8 cellular contexts compared by ENCODE assay signal in the genomic region with DNA sequence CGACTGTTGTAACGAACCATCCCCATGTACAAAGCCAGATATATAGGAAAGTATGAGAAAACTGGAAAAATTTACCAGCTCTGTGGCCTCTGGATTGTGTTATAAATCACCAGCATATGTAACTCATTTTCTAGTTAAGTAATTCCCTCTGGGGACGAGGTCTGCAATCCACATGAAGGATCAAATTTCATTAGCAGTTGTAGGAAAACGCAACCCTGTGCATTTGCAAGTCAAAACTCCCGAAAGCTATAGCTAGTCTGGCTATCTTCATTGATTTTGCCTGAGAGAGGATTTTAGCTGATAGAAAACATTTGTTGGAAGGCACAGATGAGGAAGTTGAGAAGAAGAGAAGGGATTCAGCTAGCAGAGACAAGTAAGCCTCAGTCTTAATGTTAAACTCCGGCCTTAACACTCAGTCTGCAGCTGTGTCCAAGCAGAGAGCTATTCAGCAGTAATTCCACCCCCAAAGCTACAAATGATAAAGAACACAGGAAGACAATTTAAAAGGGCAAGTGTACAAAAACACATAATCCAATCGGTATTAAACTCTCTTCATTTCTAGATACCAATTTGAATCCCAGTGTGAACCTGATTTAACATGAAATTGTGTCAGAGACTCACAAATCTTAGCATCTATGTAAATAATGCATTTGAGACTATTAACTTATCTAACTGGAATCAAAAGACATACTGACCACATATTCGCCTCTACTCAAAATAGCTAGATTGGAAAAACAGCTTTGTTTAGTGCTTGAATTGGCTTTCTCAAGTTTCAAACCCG. TPM values are rescaled to one million over a fixed set of nuclear protein-coding genes. Genes with fewer than 3 reads are reported as not detected.
DNase-seq lines count a peak whose midpoint lies in the region; ATAC-seq, FAIRE-seq and TF ChIP-seq lines count a peak whose summit lies in the region.

No MANE protein-coding gene starts in this region.

- H2AFZ ChIP-seq in GM12878 (ENCODE audit: control insufficient read depth, low read depth, low read length) = peak overlapping the region; percentile 37

- CTCF ChIA-PET in activated CD8-positive, alpha-beta memory T cell treated with anti-CD3 and anti-CD28 coated beads, Interleukin-2, amount 10 ng/mL, durations not matched to agents 7 days and 5 days (lab: Charles Lee) = interaction anchor here (0.5 to 4.5 kb wide), 20 partner anchors 10 to 321 kb away, joined by 3 to 36 read pairs (median 4); a partner anchor contains a TSS
- CTCF ChIA-PET in GM12878 (lab: Yijun Ruan, JAX) = interaction anchor here (0.7 to 5.5 kb wide), 21 partner anchors 9 to 481 kb away, joined by 3 to 42 read pairs (median 4); a partner anchor contains a TSS

- no peak for FAIRE-seq in GM12878 (lab: Jason Lieb, UNC)

- no peaks in the 10 kb centered on the region for H3K9me3 ChIP-seq in GM12878 (replicated peaks; ENCODE audit: control insufficient read depth, insufficient read depth, low read length)

- peak; percentile 17 for ATAC-seq in activated CD8-positive, alpha-beta memory T cell treated with anti-CD3 and anti-CD28 coated beads, Interleukin-2, amount 10 ng/mL, durations not matched to agents 7 days and 5 days
- ATAC-seq in GM12878 = peak; percentile 45
- no peak for ATAC-seq in HG03175 (IDR thresholded peaks at IDR 0.05; ENCODE audit: unreplicated experiment)
- ATAC-seq in HG03460 (IDR thresholded peaks at IDR 0.05; ENCODE audit: unreplicated experiment) = no peak

- in situ Hi-C loops in GM12878 (cut with MboI) = no loop called here

- H3K36me3 ChIP-seq in GM12878 (ENCODE audit: control insufficient read depth in 2 of 2, insufficient read depth in 2 of 2, low read length in 1 of 2) = peaks cover 0 to 5% of the 10 kb centered on the region in 2 experiments; a peak in 2 of 4 replicates
- H3K36me3 ChIP-seq in urinary bladder (ENCODE audit: insufficient read depth) = no peaks in the 10 kb centered on the region

- no peak for TF ChIP-seq POLR2A in GM12878 (IDR thresholded peaks at IDR 0.05; ENCODE audit: low read depth, low read length)

- POLR2A ChIA-PET in GM12878 (lab: Charles Lee) = interaction anchor here (1.0 to 6.7 kb wide), 11 partner anchors 10 to 110 kb away, joined by 3 to 54 read pairs (median 22); a partner anchor contains a TSS

- DNase-seq in activated CD8-positive, alpha-beta memory T cell treated with anti-CD3 and anti-CD28 coated beads, Interleukin-2, amount 10 ng/mL, durations not matched to agents 7 days and 5 days = no peak
- no peak for DNase-seq in activated CD8-positive, alpha-beta memory T cell treated with anti-CD3 and anti-CD28 coated beads, Interleukin-2, amount 50 U/mL, for 4 hours
- DNase-seq in NCI-H187 treated with DMSO at 0.1 percent for 48 hours (lab: John Stamatoyannopoulos, UW) (peak; percentile 42), GM12878 (ENCODE audit: low read depth, low spot score) (peak; percentile 53), kidney tubule cell (ENCODE audit: low spot score) (peak; percentile 43)

- no peak for TF ChIP-seq RAD21 in GM12878 (IDR thresholded peaks at IDR 0.05; ENCODE audit: insufficient read depth, low read depth, low read length)

- no peaks in the 10 kb centered on the region for H3K27me3 ChIP-seq in GM12878 (replicated peaks in 1 of 2; ENCODE audit: control insufficient read depth in 2 of 2, insufficient read depth in 2 of 2, low read length in 1 of 2)

- no peaks in the 10 kb centered on the region for H4K20me1 ChIP-seq in GM12878 (ENCODE audit: control insufficient read depth, insufficient read depth)

- 1% methylated on average over 9 of the region's 9 CpGs for WGBS in GM12878 (ENCODE audit: insufficient coverage, insufficient replicate concordance, low lambda C conversion rate, missing lambda C conversion rate)
- 5% methylated on average over 9 of the region's 9 CpGs for WGBS in urinary bladder

- H3K9me3 Mint-ChIP-seq in activated CD8-positive, alpha-beta memory T cell treated with anti-CD3 and anti-CD28 coated beads, Interleukin-2, amount 10 ng/mL, durations not matched to agents 7 days and 5 days (ENCODE audit: low read depth) = no peaks in the 10 kb centered on the region

- peaks cover 13% of the 10 kb centered on the region for H3K36me3 Mint-ChIP-seq in activated CD8-positive, alpha-beta memory T cell treated with anti-CD3 and anti-CD28 coated beads, Interleukin-2, amount 10 ng/mL, durations not matched to agents 7 days and 5 days

- H3K27ac ChIP-seq in GM12878 (ENCODE audit: control insufficient read depth, insufficient read depth) (peak overlapping the region; percentile 84), urinary bladder (ENCODE audit: low read depth) (peak overlapping the region; percentile 59)

- intact Hi-C loops in GM12878 (cut with micrococcal nuclease; ENCODE audit: unreplicated experiment) = loop anchor here (2.0 to 5.0 kb wide), 4 partner anchors 25 to 91 kb away; a partner anchor contains a TSS

- H3K9ac ChIP-seq in GM12878 (ENCODE audit: control insufficient read depth, insufficient read depth, low read length) = peak overlapping the region; percentile 82

- H3K4me1 ChIP-seq in GM12878 (ENCODE audit: control insufficient read depth, insufficient read depth, low read length) (peaks cover 9% of the 10 kb centered on the region), urinary bladder (ENCODE audit: insufficient read depth) (no peaks in the 10 kb centered on the region)

- SMC1A ChIA-PET in GM12878 (lab: Charles Lee; ENCODE audit: uncharacterized antibody, unreplicated experiment) = interaction anchor here (0.6 to 6.0 kb wide), 30 partner anchors 9 to 289 kb away, joined by 3 to 97 read pairs (median 5); a partner anchor contains a TSS

- no peak overlapping the region for H3K4me3 Mint-ChIP-seq in activated CD8-positive, alpha-beta memory T cell treated with anti-CD3 and anti-CD28 coated beads, Interleukin-2, amount 10 ng/mL, durations not matched to agents 7 days and 5 days

- H3K79me2 ChIP-seq in GM12878 (ENCODE audit: control insufficient read depth, insufficient read depth, low read length) = peaks cover 65% of the 10 kb centered on the region

- no peak overlapping the region for H3K27ac Mint-ChIP-seq in activated CD8-positive, alpha-beta memory T cell treated with anti-CD3 and anti-CD28 coated beads, Interleukin-2, amount 10 ng/mL, durations not matched to agents 7 days and 5 days

- BruUV-seq in GM12878 (replicated peaks; lab: Mats Ljungman, UMichigan) = TSS peak; percentile 97

- H3K4me1 Mint-ChIP-seq in activated CD8-positive, alpha-beta memory T cell treated with anti-CD3 and anti-CD28 coated beads, Interleukin-2, amount 10 ng/mL, durations not matched to agents 7 days and 5 days = peaks cover 41% of the 10 kb centered on the region

- RAD21 ChIA-PET in GM12878 (lab: Charles Lee; ENCODE audit: unreplicated experiment) = interaction anchor here (0.7 to 4.9 kb wide), 25 partner anchors 10 to 297 kb away, joined by 3 to 63 read pairs (median 9); a partner anchor contains a TSS

- H3K4me3 ChIP-seq in GM12878 (peak overlapping the region; percentile 86), urinary bladder (ENCODE audit: low read depth, low read length) (peak overlapping the region; percentile 43)

- TF ChIP-seq CTCF in GM12878 (IDR thresholded peaks at IDR 0.05 in 2 of 3, conservative IDR thresholded peaks at IDR 0.05 in 1 of 3; ENCODE audit: control insufficient read depth in 2 of 3, extremely low read depth in 1 of 3, insufficient read depth in 1 of 3, low read depth in 3 of 3, low read length in 3 of 3) = no peak

- TF ChIP-seq EP300 in GM12878 (IDR thresholded peaks at IDR 0.05; ENCODE audit: borderline replicate concordance in 1 of 2, control insufficient read depth in 1 of 2, low read depth in 2 of 2, low read length in 2 of 2) = no peak

- peak overlapping the region; percentile 90 for H3K4me2 ChIP-seq in GM12878 (ENCODE audit: control insufficient read depth, insufficient read depth)

- H3K27me3 Mint-ChIP-seq in activated CD8-positive, alpha-beta memory T cell treated with anti-CD3 and anti-CD28 coated beads, Interleukin-2, amount 10 ng/mL, durations not matched to agents 7 days and 5 days = no peaks in the 10 kb centered on the region

TF ChIP-seq in GM12878, 131 proteins besides CTCF, POLR2A, EP300 and RAD21 (continues in another document):
- TF ChIP-seq MEF2A (IDR thresholded peaks at IDR 0.05; ENCODE audit: insufficient read depth, low read depth, low read length) (no peak), TAF1 (IDR thresholded peaks at IDR 0.05; ENCODE audit: borderline replicate concordance, low read depth, low read length) (peak; percentile 53; the same call in 1 of the 2 replicates), WRNIP1 (IDR thresholded peaks at IDR 0.05; ENCODE audit: borderline replicate concordance, low read depth, low read length) (no peak), POU2F2 (IDR thresholded peaks at IDR 0.05; ENCODE audit: borderline replicate concordance, low read depth, low read length) (peak; percentile 80; the same call in 1 of the 3 replicates), TCF7 (IDR thresholded peaks at IDR 0.05; ENCODE audit: borderline replicate concordance) (no peak), IKZF1 (conservative IDR thresholded peaks at IDR 0.05) (peak; percentile 40), CREB1 (IDR thresholded peaks at IDR 0.05; ENCODE audit: low read depth) (0 out of 2 replicates have a peak, but pooled peaks have one; percentile 15), IKZF2 (IDR thresholded peaks at IDR 0.05) (peak in 1 of 2 experiments; percentile 11; a peak in 2 of 4 replicates), SIX5 (IDR thresholded peaks at IDR 0.05; ENCODE audit: low read depth, low read length, severe bottlenecking) (peak; percentile 21)

RNA-seq across cellular contexts. Expression of a gene that starts 54.2 kb away (rescaled TPM):
- 10 to 100 TPM; 55.0 to 56.3 TPM for total RNA-seq in activated CD8-positive, alpha-beta memory T cell treated with anti-CD3 and anti-CD28 coated beads, Interleukin-2, amount 10 ng/mL, durations not matched to agents 7 days and 5 days
- total RNA-seq in GM12878 (2013; cell fraction: nucleolus; rRNA removed) = 74.0 and 78.3 TPM in 2 replicates
- 29.8 and 33.7 TPM in 2 replicates for total RNA-seq in GM12878 (2014; rRNA removed)
- 20.7 and 25.4 TPM in 2 replicates for total RNA-seq in GM12878 (2014; rRNA removed; fragmentation: Illumina TruSeq; extraction: Trizol)
- total RNA-seq in GM12878 (2021) = 29.8 and 33.8 TPM in 2 replicates
- polyA plus RNA-seq in GM12878 (2011; ENCODE audit: low read depth) = 28.1 TPM
- 45.7 and 50.1 TPM in 2 replicates for polyA plus RNA-seq in GM12878 (2011; rRNA removed)
- 36.7 and 48.3 TPM in 2 replicates for polyA plus RNA-seq in GM12878 (2011; cell fraction: cytosol; rRNA removed)
- 50.5 and 54.8 TPM in 2 replicates for polyA plus RNA-seq in GM12878 (2011; cell fraction: nucleus; rRNA removed)
- 21.7 and 27.5 TPM in 2 replicates for polyA plus RNA-seq in GM12878 (2012)
- 26.5 and 36.3 TPM in 2 replicates for polyA plus RNA-seq in GM12878 (2014; fragmentation: Illumina TruSeq; extraction: Trizol)
- polyA plus RNA-seq in GM12878 (2014; fragmentation: Nextera tagmentation; extraction: Ambion mirVana) = 10 to 100 TPM in 1 of 2 experiments, 1 to 10 TPM in 1; 6.8 to 12.2 TPM
- 29.1 and 35.9 TPM in 2 replicates for polyA plus RNA-seq in GM12878 (2014; rRNA removed)
- 10 to 100 TPM; 43.8 to 44.4 TPM for polyA plus RNA-seq in GM12878 (2016; fragmentation: Nextera tagmentation; extraction: Ambion mirVana)
- 63.1 and 77.6 TPM in 2 replicates for polyA minus RNA-seq in GM12878 (2011; rRNA and poly(A)+ RNA removed)
- polyA minus RNA-seq in GM12878 (2011; cell fraction: cytosol; rRNA and poly(A)+ RNA removed) = 14.2 and 23.8 TPM in 2 replicates
- polyA minus RNA-seq in GM12878 (2011; cell fraction: nucleus; rRNA and poly(A)+ RNA removed) = 23.0 and 31.8 TPM in 2 replicates
- 51.0 TPM for total RNA-seq in urinary bladder
- 44.7 TPM for polyA plus RNA-seq in urinary bladder

Comparison
In these comparisons a context has a peak if more than half of its experiments do, and no peak if none do; other contexts are left out.
1. ATAC-seq: peak in activated CD8-positive, alpha-beta memory T cell treated with anti-CD3 and anti-CD28 coated beads, Interleukin-2, amount 10 ng/mL, durations not matched to agents 7 days and 5 days (single experiment) and GM12878 (single experiment); none in HG03175 (single experiment) and HG03460 (single experiment).
2. DNase-seq: peak in NCI-H187 treated with DMSO at 0.1 percent for 48 hours (single experiment), GM12878 (single experiment) and kidney tubule cell (single experiment); none in activated CD8-positive, alpha-beta memory T cell treated with anti-CD3 and anti-CD28 coated beads, Interleukin-2, amount 10 ng/mL, durations not matched to agents 7 days and 5 days (single experiment) and activated CD8-positive, alpha-beta memory T cell treated with anti-CD3 and anti-CD28 coated beads, Interleukin-2, amount 50 U/mL, for 4 hours (single experiment).